In the genomic region with DNA sequence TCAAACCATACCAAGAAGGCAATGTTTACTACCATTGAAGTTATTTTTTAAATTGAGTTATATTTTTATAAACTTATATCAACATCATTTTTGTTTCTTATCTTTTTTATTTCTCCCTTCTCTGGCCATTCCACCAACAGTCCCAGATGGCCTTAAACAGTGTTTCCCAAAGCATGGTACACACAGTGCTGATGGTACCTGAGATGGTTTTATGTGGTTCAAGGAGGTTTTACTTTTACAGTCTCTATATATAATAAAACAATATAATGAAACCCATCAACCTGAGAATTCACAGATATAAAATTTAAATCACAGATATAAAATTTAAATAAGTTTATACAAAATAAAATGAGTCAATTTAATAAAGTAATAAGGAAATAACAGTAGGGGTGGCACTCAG, we compare ENCODE assay signal across 1 cellular context.
TF ChIP-seq lines count a peak whose summit lies in the region.

No MANE protein-coding gene starts in this region.

TF ChIP-seq in GM23338, 12 proteins besides CTCF, POLR2A, EP300 and RAD21 (continued from another document):
- TF ChIP-seq, protein P1, sequence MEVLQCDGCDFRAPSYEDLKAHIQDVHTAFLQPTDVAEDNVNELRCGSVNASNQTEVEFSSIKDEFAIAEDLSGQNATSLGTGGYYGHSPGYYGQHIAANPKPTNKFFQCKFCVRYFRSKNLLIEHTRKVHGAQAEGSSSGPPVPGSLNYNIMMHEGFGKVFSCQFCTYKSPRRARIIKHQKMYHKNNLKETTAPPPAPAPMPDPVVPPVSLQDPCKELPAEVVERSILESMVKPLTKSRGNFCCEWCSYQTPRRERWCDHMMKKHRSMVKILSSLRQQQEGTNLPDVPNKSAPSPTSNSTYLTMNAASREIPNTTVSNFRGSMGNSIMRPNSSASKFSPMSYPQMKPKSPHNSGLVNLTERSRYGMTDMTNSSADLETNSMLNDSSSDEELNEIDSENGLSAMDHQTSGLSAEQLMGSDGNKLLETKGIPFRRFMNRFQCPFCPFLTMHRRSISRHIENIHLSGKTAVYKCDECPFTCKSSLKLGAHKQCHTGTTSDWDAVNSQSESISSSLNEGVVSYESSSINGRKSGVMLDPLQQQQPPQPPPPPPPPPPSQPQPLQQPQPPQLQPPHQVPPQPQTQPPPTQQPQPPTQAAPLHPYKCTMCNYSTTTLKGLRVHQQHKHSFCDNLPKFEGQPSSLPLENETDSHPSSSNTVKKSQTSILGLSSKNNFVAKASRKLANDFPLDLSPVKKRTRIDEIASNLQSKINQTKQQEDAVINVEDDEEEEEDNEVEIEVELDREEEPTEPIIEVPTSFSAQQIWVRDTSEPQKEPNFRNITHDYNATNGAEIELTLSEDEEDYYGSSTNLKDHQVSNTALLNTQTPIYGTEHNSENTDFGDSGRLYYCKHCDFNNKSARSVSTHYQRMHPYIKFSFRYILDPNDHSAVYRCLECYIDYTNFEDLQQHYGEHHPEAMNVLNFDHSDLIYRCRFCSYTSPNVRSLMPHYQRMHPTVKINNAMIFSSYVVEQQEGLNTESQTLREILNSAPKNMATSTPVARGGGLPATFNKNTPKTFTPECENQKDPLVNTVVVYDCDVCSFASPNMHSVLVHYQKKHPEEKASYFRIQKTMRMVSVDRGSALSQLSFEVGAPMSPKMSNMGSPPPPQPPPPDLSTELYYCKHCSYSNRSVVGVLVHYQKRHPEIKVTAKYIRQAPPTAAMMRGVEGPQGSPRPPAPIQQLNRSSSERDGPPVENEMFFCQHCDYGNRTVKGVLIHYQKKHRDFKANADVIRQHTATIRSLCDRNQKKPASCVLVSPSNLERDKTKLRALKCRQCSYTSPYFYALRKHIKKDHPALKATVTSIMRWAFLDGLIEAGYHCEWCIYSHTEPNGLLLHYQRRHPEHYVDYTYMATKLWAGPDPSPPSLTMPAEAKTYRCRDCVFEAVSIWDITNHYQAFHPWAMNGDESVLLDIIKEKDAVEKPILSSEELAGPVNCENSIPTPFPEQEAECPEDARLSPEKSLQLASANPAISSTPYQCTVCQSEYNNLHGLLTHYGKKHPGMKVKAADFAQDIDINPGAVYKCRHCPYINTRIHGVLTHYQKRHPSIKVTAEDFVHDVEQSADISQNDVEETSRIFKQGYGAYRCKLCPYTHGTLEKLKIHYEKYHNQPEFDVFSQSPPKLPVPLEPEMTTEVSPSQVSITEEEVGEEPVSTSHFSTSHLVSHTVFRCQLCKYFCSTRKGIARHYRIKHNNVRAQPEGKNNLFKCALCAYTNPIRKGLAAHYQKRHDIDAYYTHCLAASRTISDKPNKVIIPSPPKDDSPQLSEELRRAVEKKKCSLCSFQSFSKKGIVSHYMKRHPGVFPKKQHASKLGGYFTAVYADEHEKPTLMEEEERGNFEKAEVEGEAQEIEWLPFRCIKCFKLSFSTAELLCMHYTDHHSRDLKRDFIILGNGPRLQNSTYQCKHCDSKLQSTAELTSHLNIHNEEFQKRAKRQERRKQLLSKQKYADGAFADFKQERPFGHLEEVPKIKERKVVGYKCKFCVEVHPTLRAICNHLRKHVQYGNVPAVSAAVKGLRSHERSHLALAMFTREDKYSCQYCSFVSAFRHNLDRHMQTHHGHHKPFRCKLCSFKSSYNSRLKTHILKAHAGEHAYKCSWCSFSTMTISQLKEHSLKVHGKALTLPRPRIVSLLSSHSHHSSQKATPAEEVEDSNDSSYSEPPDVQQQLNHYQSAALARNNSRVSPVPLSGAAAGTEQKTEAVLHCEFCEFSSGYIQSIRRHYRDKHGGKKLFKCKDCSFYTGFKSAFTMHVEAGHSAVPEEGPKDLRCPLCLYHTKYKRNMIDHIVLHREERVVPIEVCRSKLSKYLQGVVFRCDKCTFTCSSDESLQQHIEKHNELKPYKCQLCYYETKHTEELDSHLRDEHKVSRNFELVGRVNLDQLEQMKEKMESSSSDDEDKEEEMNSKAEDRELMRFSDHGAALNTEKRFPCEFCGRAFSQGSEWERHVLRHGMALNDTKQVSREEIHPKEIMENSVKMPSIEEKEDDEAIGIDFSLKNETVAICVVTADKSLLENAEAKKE (CRISPR knock-in tag; IDR thresholded peaks at IDR 0.05) = no peak
